Comparison of ENCODE assay signal across 28 cellular contexts in the genomic region with DNA sequence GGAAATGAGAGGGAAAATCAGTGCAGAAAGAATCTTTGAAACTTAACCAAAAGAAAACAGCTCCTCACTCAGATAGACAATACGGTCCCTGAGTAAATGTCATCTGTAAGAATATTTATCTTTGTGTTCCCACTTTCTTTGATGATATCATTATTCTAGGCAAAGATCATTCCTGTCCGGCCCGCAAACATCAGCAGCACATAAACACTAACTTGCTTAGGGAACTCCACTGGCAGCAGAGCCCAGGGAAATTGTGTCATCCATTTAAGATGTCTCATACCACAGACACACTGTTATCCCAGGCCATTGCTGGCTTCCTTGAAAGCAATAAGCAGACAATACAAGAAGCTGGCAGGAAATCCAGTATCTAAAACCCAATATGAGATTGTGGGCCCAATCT. TPM values are rescaled to one million over a fixed set of nuclear protein-coding genes. Genes with fewer than 3 reads are reported as not detected.
A peak's percentile ranks its signal among the peaks of the same experiment; 100 is the strongest.
DNase-seq lines count a peak whose midpoint lies in the region; ATAC-seq, FAIRE-seq and TF ChIP-seq lines count a peak whose summit lies in the region.
"Had no signal": no experiment of that assay in that cellular context is flagged by ENCODE, and none has a peak within 500 bp of the region (broad histone marks: within the 10 kb centered on the region; RNA-seq: fewer than 3 reads in every experiment).

No MANE protein-coding gene starts in this region.

- H4K20me1 ChIP-seq in osteoblast (ENCODE audit: insufficient read depth, low read length): no peaks in the 10 kb centered on the region

- no peak overlapping the region for H3K4me3 ChIP-seq in cardiac fibroblast (replicated peaks in 1 of 2; ENCODE audit: low read depth in 2 of 2, low read length in 2 of 2)
- H3K4me3 ChIP-seq in osteoblast (ENCODE audit: insufficient read depth, low read length): no peak overlapping the region
- H3K4me3 ChIP-seq: breast epithelium, GM12878, hepatocyte, left ventricle myocardium inferior, ovary had no signal

- no peaks in the 10 kb centered on the region for H3K27me3 ChIP-seq in osteoblast (ENCODE audit: insufficient read depth, low read length)
- H3K27me3 ChIP-seq: breast epithelium, hepatocyte, ovary had no signal

- no peak for FAIRE-seq in urothelium cell line (lab: Jason Lieb, UNC)
- FAIRE-seq: endometrium, frontal cortex, GM12878 had no signal

- no peaks in the 10 kb centered on the region for H3K36me3 ChIP-seq in osteoblast (ENCODE audit: insufficient read depth, low read length)
- H3K36me3 ChIP-seq: breast epithelium, left ventricle myocardium inferior, ovary had no signal

- peak overlapping the region; percentile 16 for H2AFZ ChIP-seq in osteoblast (ENCODE audit: low read length)
- H2AFZ ChIP-seq: hepatocyte had no signal

- DNase-seq in CD1c-positive myeloid dendritic cell (ENCODE audit: extremely low spot score) (peak; percentile 47), M059J (ENCODE audit: low read depth) (peak; percentile 55), cardiac fibroblast (ENCODE audit: low read depth in 2 of 2) (peak; percentile 36 to 67), osteoblast (ENCODE audit: insufficient read length, low spot score, missing footprints) (no peak), urothelium cell line (ENCODE audit: low spot score) (no peak), NCI-H1048 (lab: John Stamatoyannopoulos, UW) (no peak), NCI-H2227 treated with DMSO at 0.1 percent for 48 hours (lab: John Stamatoyannopoulos, UW) (no peak)
- DNase-seq: activated B cell treated with CpG ODN at 0.5 μM for 24 hours; activated CD4-positive, alpha-beta memory T cell treated with anti-CD3 and anti-CD28 coated beads, Interleukin-2, amount 10 ng/mL, durations not matched to agents 7 days and 5 days; activated effector memory CD4-positive, alpha-beta T cell treated with anti-CD3 and anti-CD28 coated beads, Interleukin-2, amount 50 U/mL, for 16 hours; activated naive CD8-positive, alpha-beta T cell treated with anti-CD3 and anti-CD28 coated beads, Interleukin-2, amount 50 U/mL, for 24 hours; activated T-cell treated with anti-CD3 and anti-CD28 coated beads for 4 hours; CD4-positive, alpha-beta T cell; cortex of kidney; GF-D8; left ventricle myocardium inferior; natural killer cell; NCI-H1105; NCI-H2081 treated with DMSO at 0.1 percent for 48 hours; NCI-H446 treated with DMSO at 0.1 percent for 48 hours; ovary; right cardiac atrium had no signal

- no peak overlapping the region for H3K4me2 ChIP-seq in osteoblast (ENCODE audit: insufficient read depth, low read length)
- H3K4me2 ChIP-seq: hepatocyte had no signal

- H3K79me2 ChIP-seq in osteoblast (ENCODE audit: insufficient read depth, low read length): no peaks in the 10 kb centered on the region
- H3K79me2 ChIP-seq: hepatocyte had no signal

- no peak for ATAC-seq in GM19023 (IDR thresholded peaks at IDR 0.05; ENCODE audit: unreplicated experiment)
- ATAC-seq: activated naive CD8-positive, alpha-beta T cell treated with anti-CD3 and anti-CD28 coated beads, Interleukin-2, amount 50 U/mL, for 24 hours; GM12878; natural killer cell; right cardiac atrium had no signal

- TF ChIP-seq CTCF in cardiac fibroblast (IDR thresholded peaks at IDR 0.05; ENCODE audit: low read depth, low read length) (no peak), osteoblast (IDR thresholded peaks at IDR 0.05; ENCODE audit: extremely low read depth, low read depth, low read length) (no peak)

- no peak overlapping the region for H3K27ac ChIP-seq in osteoblast (ENCODE audit: low read depth, low read length)
- H3K27ac ChIP-seq: breast epithelium, hepatocyte, left ventricle myocardium inferior, ovary had no signal

- H3K4me1 ChIP-seq in osteoblast (ENCODE audit: insufficient read depth, low read length): no peaks in the 10 kb centered on the region
- H3K4me1 ChIP-seq: breast epithelium, left ventricle myocardium inferior had no signal

- no peaks in the 10 kb centered on the region for H3K9me3 ChIP-seq in osteoblast (ENCODE audit: low read depth, low read length)
- H3K9me3 ChIP-seq: breast epithelium, ovary had no signal

RNA-seq across cellular contexts. Expression of a gene that starts 20.1 kb away (rescaled TPM):
- 0.05 and 0.22 TPM in 2 replicates for total RNA-seq in M059J (2014; rRNA removed; shearing (Covaris generic))
- under 0.01 TPM in 1 of 2 replicates, not detected in the other for total RNA-seq in osteoblast
- total RNA-seq: frontal cortex had no signal

Comparison
In these comparisons a context has a peak if more than half of its experiments do, and no peak if none do; other contexts are left out.
1. DNase-seq: peak in CD1c-positive myeloid dendritic cell (single experiment), M059J (single experiment) and cardiac fibroblast (2 of 2); none in osteoblast (single experiment), urothelium cell line (single experiment), NCI-H1048 (single experiment) and NCI-H2227 treated with DMSO at 0.1 percent for 48 hours (single experiment).